In genomic region chr2:19754907-19755306, GRCh38 we compare ENCODE assay signal across 22 cellular contexts.
DNase-seq lines count a peak whose midpoint lies in the region; ATAC-seq and TF ChIP-seq lines count a peak whose summit lies in the region.
"Had no signal": no experiment of that assay in that cellular context is flagged by ENCODE, and none has a peak within 500 bp of the region (broad histone marks: within the 10 kb centered on the region; RNA-seq: fewer than 3 reads in every experiment).

No MANE protein-coding gene starts in this region.

- no peaks in the 10 kb centered on the region for H3K79me2 ChIP-seq in H9 (ENCODE audit: insufficient read depth, low read length)

- H3K36me3 Mint-ChIP-seq in H9 (ENCODE audit: insufficient read depth in 1 of 3, low read depth in 3 of 3) (no peaks in the 10 kb centered on the region), MCF 10A (ENCODE audit: insufficient read depth, unreplicated experiment) (no peaks in the 10 kb centered on the region)
- H3K36me3 Mint-ChIP-seq: CD14-positive monocyte, IgD-negative memory B cell had no signal

- H3K4me3 ChIP-seq in coronary artery = no peak overlapping the region
- H3K4me3 ChIP-seq: PC-9, SJCRH30 had no signal

- H3K27me3 Mint-ChIP-seq in H9 (ENCODE audit: low read depth) (peaks cover 1% of the 10 kb centered on the region; the same call in 1 of the 2 replicates), MCF 10A (ENCODE audit: insufficient read depth, unreplicated experiment) (peaks cover 11% of the 10 kb centered on the region)

- no peaks in the 10 kb centered on the region for H3K4me1 ChIP-seq in H9 (ENCODE audit: insufficient read depth, low read length)

- intact Hi-C loops in MCF 10A (cut with micrococcal nuclease) = no loop called here

- H3K14ac ChIP-seq in H9 (ENCODE audit: insufficient read depth, low read length) = no peak overlapping the region

- no peak overlapping the region for H3K56ac ChIP-seq in H9 (ENCODE audit: insufficient read length, low read depth, low read length)

- no peaks in the 10 kb centered on the region for H3K79me1 ChIP-seq in H9 (ENCODE audit: insufficient read depth, low read depth, low read length, poor library complexity, severe bottlenecking)

- H3K4me3 Mint-ChIP-seq in H9 = no peak overlapping the region
- no peak overlapping the region for H3K4me3 Mint-ChIP-seq in MCF 10A (ENCODE audit: unreplicated experiment)
- H3K4me3 Mint-ChIP-seq: CD14-positive monocyte, IgD-negative memory B cell had no signal

- no peak overlapping the region for H3K4me2 ChIP-seq in H9 (ENCODE audit: insufficient read depth, insufficient read length, low read length)
- H3K4me2 ChIP-seq: PC-9 had no signal

- no peaks in the 10 kb centered on the region for H3K27me3 ChIP-seq in H9 (ENCODE audit: insufficient read depth, low read length)
- H3K27me3 ChIP-seq: SJCRH30 had no signal

- no peak overlapping the region for H2BK20ac ChIP-seq in H9 (ENCODE audit: low read depth, low read length, poor library complexity, severe bottlenecking)

- no peak overlapping the region for H3K9ac ChIP-seq in H9 (ENCODE audit: extremely low read depth, insufficient read length, low read length)

- CTCF ChIA-PET in MCF 10A (lab: Yijun Ruan, JAX) = interaction anchor here (0.6 kb wide), 1 partner anchor 81 kb away, joined by 3 read pairs; no protein-coding TSS in a partner anchor

- BruUV-seq in MCF 10A (replicated peaks; lab: Mats Ljungman, UMichigan) = no TSS peak

- H3K4me1 Mint-ChIP-seq in H9 (no peaks in the 10 kb centered on the region), MCF 10A (ENCODE audit: insufficient read depth, unreplicated experiment) (peaks cover 10% of the 10 kb centered on the region)
- H3K4me1 Mint-ChIP-seq: CD14-positive monocyte, IgD-negative memory B cell had no signal

- H3K27ac ChIP-seq in H9 (ENCODE audit: insufficient read length, low read depth, low read length) (no peak overlapping the region), coronary artery (no peak overlapping the region)
- H3K27ac ChIP-seq: PC-9, SJCRH30 had no signal

- H2BK120ac ChIP-seq in H9 (ENCODE audit: low read depth, low read length, poor library complexity, severe bottlenecking) = no peak overlapping the region

- DNase-seq in NCI-H1105 treated with DMSO at 0.1 percent for 48 hours (lab: John Stamatoyannopoulos, UW) (peak; percentile 16), NCI-H1105 (lab: John Stamatoyannopoulos, UW) (no peak), H9 (peak; percentile 8), MCF 10A (ENCODE audit: unreplicated experiment) (peak; percentile 14), kidney tubule cell (ENCODE audit: low spot score) (peak; percentile 11), NCI-H2196 (lab: John Stamatoyannopoulos, UW; ENCODE audit: unreplicated experiment) (no peak), coronary artery (ENCODE audit: low spot score) (no peak)
- DNase-seq: 8988T, DMS153, GF-D8, GOT3, Kasumi-1, NCI-H187 treated with DMSO at 0.1 percent for 48 hours, NCI-H2171, NCI-H446, NCI-H526 treated with DMSO at 0.1 percent for 48 hours, PC-9, SW 1271 had no signal

- H2BK12ac ChIP-seq in H9 (ENCODE audit: insufficient read length, low read depth, low read length) = no peak overlapping the region

- no peak overlapping the region for H4K91ac ChIP-seq in H9 (ENCODE audit: insufficient read length, low read depth, low read length)

- no peak overlapping the region for H4K5ac ChIP-seq in H9 (ENCODE audit: insufficient read length, low read depth, low read length)

- no peak overlapping the region for H2AK5ac ChIP-seq in H9 (ENCODE audit: insufficient read length, low read length)

- no peaks in the 10 kb centered on the region for H3K23me2 ChIP-seq in H9 (ENCODE audit: insufficient read length, low read depth, low read length, poor library complexity, severe bottlenecking)

- POLR2A ChIA-PET in MCF 10A (lab: Yijun Ruan, JAX) = no interaction called here

- no peak overlapping the region for H3K4ac ChIP-seq in H9 (ENCODE audit: low read depth, low read length)

- H3K9me3 Mint-ChIP-seq in H9 (no peaks in the 10 kb centered on the region), MCF 10A (ENCODE audit: unreplicated experiment) (no peaks in the 10 kb centered on the region)
- H3K9me3 Mint-ChIP-seq: IgD-negative memory B cell had no signal

- H3K23ac ChIP-seq in H9 (ENCODE audit: insufficient read length, low read depth, low read length) = no peak overlapping the region

- H2BK15ac ChIP-seq in H9 (ENCODE audit: low read depth, low read length) = no peak overlapping the region

- H4K20me1 ChIP-seq in H9 (ENCODE audit: control insufficient read depth, insufficient read depth, insufficient read length) = no peaks in the 10 kb centered on the region

- no CpG with 5 or more reads among the region's 10 CpGs for WGBS in H9 (ENCODE audit: extremely low coverage, insufficient read length, low lambda C conversion rate)

- ATAC-seq in GM21737 (IDR thresholded peaks at IDR 0.05; ENCODE audit: unreplicated experiment) = no peak

- H3T11ph ChIP-seq in H9 (ENCODE audit: low read length) = no peak overlapping the region

- H2AFZ ChIP-seq in H9 (ENCODE audit: low read length) = no peak overlapping the region
- H2AFZ ChIP-seq: PC-9 had no signal

- H4K8ac ChIP-seq in H9 (replicated peaks; ENCODE audit: insufficient read length, low read depth, low read length) = no peak overlapping the region

- H3K27ac Mint-ChIP-seq in H9 = no peak overlapping the region
- H3K27ac Mint-ChIP-seq in MCF 10A (ENCODE audit: low read depth, unreplicated experiment) = no peak overlapping the region
- H3K27ac Mint-ChIP-seq: CD14-positive monocyte, IgD-negative memory B cell had no signal

- H3K9me3 ChIP-seq in H9 (ENCODE audit: control insufficient read depth, low read depth, low read length) = no peaks in the 10 kb centered on the region
- H3K9me3 ChIP-seq: SJCRH30 had no signal

- no peak overlapping the region for H3K18ac ChIP-seq in H9 (ENCODE audit: insufficient read length, low read depth, low read length)

- no peak overlapping the region for H2BK5ac ChIP-seq in H9 (ENCODE audit: insufficient read length, low read length)

- no peak for TF ChIP-seq CTCF in H9 (conservative IDR thresholded peaks at IDR 0.05)
- no peak for TF ChIP-seq CTCF in MCF 10A (IDR thresholded peaks at IDR 0.05; ENCODE audit: unreplicated experiment)
- TF ChIP-seq CTCF in coronary artery (IDR thresholded peaks at IDR 0.05) = no peak

Comparison
In these comparisons a context has a peak if more than half of its experiments do, and no peak if none do; other contexts are left out.
1. DNase-seq: peak in NCI-H1105 treated with DMSO at 0.1 percent for 48 hours (single experiment), H9 (single experiment), MCF 10A (single experiment) and kidney tubule cell (single experiment); none in NCI-H1105 (single experiment), NCI-H2196 (single experiment) and coronary artery (single experiment).